Comparison of ENCODE assay signal across 10 cellular contexts in genomic region chr6:6659600-6660327, GRCh38.
DNase-seq lines count a peak whose midpoint lies in the region; ATAC-seq and TF ChIP-seq lines count a peak whose summit lies in the region.
"Had no signal": no experiment of that assay in that cellular context is flagged by ENCODE, and none has a peak within 500 bp of the region (broad histone marks: within the 10 kb centered on the region; RNA-seq: fewer than 3 reads in every experiment).

No MANE protein-coding gene starts in this region.

- H2AFZ ChIP-seq in OCI-LY1 (ENCODE audit: low read length), result peak overlapping the region; percentile 94; the same call in 1 of the 2 replicates

- TF ChIP-seq CTCF in GM13976 (IDR thresholded peaks at IDR 0.05; ENCODE audit: borderline replicate concordance, control extremely low read depth, extremely low read depth, insufficient read depth, missing control alignments) (no peak), OCI-LY1 (IDR thresholded peaks at IDR 0.05; ENCODE audit: low read length) (no peak), lower lobe of right lung (IDR thresholded peaks at IDR 0.05) (no peak)

- intact Hi-C loops in lower lobe of right lung (cut with DNase I), result no loop called here

- no peaks in the 10 kb centered on the region for H3K79me2 ChIP-seq in OCI-LY1 (ENCODE audit: insufficient read depth, low read length)

- peak; percentile 63 for DNase-seq in GM13976 (ENCODE audit: low spot score)
- DNase-seq in lower lobe of right lung, result no peak
- DNase-seq in AG08396 (ENCODE audit: low spot score), result no peak
- DNase-seq in HK-2 (ENCODE audit: unreplicated experiment), result no peak
- no peak for DNase-seq in retina
- no peak for DNase-seq in NK-92 (lab: John Stamatoyannopoulos, UW; ENCODE audit: unreplicated experiment)
- DNase-seq: NCI-H146 had no signal

- peak overlapping the region; percentile 29; the same call in 1 of the 2 replicates for H3K9ac ChIP-seq in OCI-LY1 (ENCODE audit: low read length)

- H3K9me3 ChIP-seq in OCI-LY1 (ENCODE audit: low read length), result no peaks in the 10 kb centered on the region
- H3K9me3 ChIP-seq in lower lobe of right lung, result no peaks in the 10 kb centered on the region
- H3K9me3 ChIP-seq: vagina had no signal

- no peaks in the 10 kb centered on the region for H3K27me3 ChIP-seq in OCI-LY1 (ENCODE audit: insufficient read depth, low read length)
- H3K27me3 ChIP-seq in lower lobe of right lung (ENCODE audit: low read depth), result no peaks in the 10 kb centered on the region
- H3K27me3 ChIP-seq: vagina had no signal

- H3K4me2 ChIP-seq in OCI-LY1 (ENCODE audit: low read length), result peak overlapping the region; percentile 28; the same call in 1 of the 2 replicates

- no peaks in the 10 kb centered on the region for H3K9me2 ChIP-seq in OCI-LY1 (ENCODE audit: low read depth, low read length)

- H3K36me3 ChIP-seq in OCI-LY1 (ENCODE audit: insufficient read depth, low read length) (no peaks in the 10 kb centered on the region; the same call in 1 of the 2 replicates), lower lobe of right lung (no peaks in the 10 kb centered on the region)
- H3K36me3 ChIP-seq: vagina had no signal

- peak overlapping the region; percentile 85 for H3K27ac ChIP-seq in OCI-LY1 (ENCODE audit: low read depth, low read length, poor library complexity, severe bottlenecking)
- H3K27ac ChIP-seq in lower lobe of right lung, result peak overlapping the region; percentile 66
- H3K27ac ChIP-seq: vagina had no signal

- no peaks in the 10 kb centered on the region for H4K20me1 ChIP-seq in OCI-LY1 (ENCODE audit: insufficient read depth, low read length)

- H3K4me3 ChIP-seq in OCI-LY1 (ENCODE audit: low read depth, low read length, poor library complexity, severe bottlenecking) (no peak overlapping the region), lower lobe of right lung (no peak overlapping the region)
- H3K4me3 ChIP-seq: vagina had no signal

- in situ Hi-C loops in GM13976 (cut with MboI; ENCODE audit: low sequenced_read_pairs, unreplicated experiment), result no loop called here

- no peaks in the 10 kb centered on the region for H3F3A ChIP-seq in OCI-LY1 (ENCODE audit: insufficient read depth, low read length)

- peaks cover 30% of the 10 kb centered on the region for H3K4me1 ChIP-seq in OCI-LY1 (ENCODE audit: insufficient read depth, low read length, severe bottlenecking)
- peaks cover 80% of the 10 kb centered on the region for H3K4me1 ChIP-seq in lower lobe of right lung

- ATAC-seq in HG02588 (IDR thresholded peaks at IDR 0.05; ENCODE audit: unreplicated experiment), result peak; percentile 59
- peak; percentile 74 to 83 for ATAC-seq in lower lobe of right lung
